ENCODE assay signal across 20 cellular contexts in genomic region chr15:31486506-31486905, GRCh38.
DNase-seq lines count a peak whose midpoint lies in the region; ATAC-seq and TF ChIP-seq lines count a peak whose summit lies in the region.
"Had no signal": no experiment of that assay in that cellular context is flagged by ENCODE, and none has a peak within 500 bp of the region (broad histone marks: within the 10 kb centered on the region; RNA-seq: fewer than 3 reads in every experiment).

No MANE protein-coding gene starts in this region.

- H3K9me3 ChIP-seq in neural progenitor cell (ENCODE audit: low read depth) = no peaks in the 10 kb centered on the region
- H3K9me3 ChIP-seq: pancreas had no signal

- H3K36me3 ChIP-seq in GM23338 (ENCODE audit: insufficient read depth) = no peaks in the 10 kb centered on the region
- H3K36me3 ChIP-seq in neural progenitor cell = no peaks in the 10 kb centered on the region
- H3K36me3 ChIP-seq: cardiac muscle cell, pancreas had no signal

- H3K4me3 Mint-ChIP-seq in GM23338 = no peak overlapping the region
- no peak overlapping the region for H3K4me3 Mint-ChIP-seq in neural progenitor cell
- H3K4me3 Mint-ChIP-seq: dendritic cell treated with granulocyte-macrophage colony-stimulating factor and Interleukin-4, amounts not matched to agents 40 ng/mL and 50 ng/mL, for 4 days had no signal

- H3K27me3 Mint-ChIP-seq in GM23338 (ENCODE audit: insufficient read depth, low read depth, poor library complexity) = peaks cover 42% of the 10 kb centered on the region
- peaks cover 31% of the 10 kb centered on the region for H3K27me3 Mint-ChIP-seq in neural progenitor cell (ENCODE audit: insufficient read depth, low read depth)

- H3K9me2 ChIP-seq in GM23338 (ENCODE audit: insufficient read depth) = no peaks in the 10 kb centered on the region

- H3K4me1 Mint-ChIP-seq in GM23338 = peaks cover 9% of the 10 kb centered on the region
- H3K4me1 Mint-ChIP-seq in neural progenitor cell = peaks cover 14% of the 10 kb centered on the region

- ATAC-seq in GM23338 (peak; percentile 5; the same call in 1 of the 3 replicates), HG02571 (IDR thresholded peaks at IDR 0.05; ENCODE audit: unreplicated experiment) (no peak)
- ATAC-seq: pancreas, sciatic nerve had no signal

- DNase-seq in Ammon's horn (ENCODE audit: low spot score) (peak; percentile 48), GM23338 (ENCODE audit: low spot score) (peak; percentile 34), neural progenitor cell (ENCODE audit: low spot score) (peak; percentile 53), DMS 273 treated with DMSO at 0.1 percent for 48 hours (lab: John Stamatoyannopoulos, UW) (no peak), NCI-H2107 (lab: John Stamatoyannopoulos, UW) (no peak)
- DNase-seq: activated naive CD4-positive, alpha-beta T cell treated with Interleukin-2 at 50 U/mL for 16 hours; activated T-cell treated with anti-CD3 and anti-CD28 coated beads for 4 hours; CD8-positive, alpha-beta memory T cell; DMS53; GDM1; mesenchymal stem cell; naive B cell; NCI-H774; pancreas; Right ventricle myocardium superior had no signal

- H3K79me2 ChIP-seq in GM23338 (replicated peaks; ENCODE audit: insufficient read depth) (no peaks in the 10 kb centered on the region), neural progenitor cell (ENCODE audit: low read depth) (no peaks in the 10 kb centered on the region)

- no peaks in the 10 kb centered on the region for H3K4me1 ChIP-seq in GM23338 (ENCODE audit: insufficient read depth)
- H3K4me1 ChIP-seq in neural progenitor cell = peaks cover 9% of the 10 kb centered on the region

- H4K20me1 ChIP-seq in GM23338 (replicated peaks; ENCODE audit: insufficient read depth) = no peaks in the 10 kb centered on the region
- H4K20me1 ChIP-seq in neural progenitor cell (ENCODE audit: low read depth) = no peaks in the 10 kb centered on the region

- H3K27ac Mint-ChIP-seq in GM23338 = no peak overlapping the region
- no peak overlapping the region for H3K27ac Mint-ChIP-seq in neural progenitor cell
- H3K27ac Mint-ChIP-seq: dendritic cell treated with granulocyte-macrophage colony-stimulating factor and Interleukin-4, amounts not matched to agents 40 ng/mL and 50 ng/mL, for 4 days had no signal

- H3K36me3 Mint-ChIP-seq in GM23338 (ENCODE audit: low read depth) = peaks cover 4% of the 10 kb centered on the region; the same call in 2 of the 3 replicates
- H3K36me3 Mint-ChIP-seq in neural progenitor cell = peaks cover 12% of the 10 kb centered on the region

- H3K27ac ChIP-seq in GM23338 (ENCODE audit: low read depth) (no peak overlapping the region), angular gyrus (ENCODE audit: low read depth, low read length) (peak overlapping the region; percentile 71), neural progenitor cell (no peak overlapping the region)
- H3K27ac ChIP-seq: cardiac muscle cell, pancreas had no signal

- H2AFZ ChIP-seq in GM23338 = no peak overlapping the region
- peak overlapping the region; percentile 50 for H2AFZ ChIP-seq in neural progenitor cell (replicated peaks)

- no peak for TF ChIP-seq CTCF in GM23338 (conservative IDR thresholded peaks at IDR 0.05; ENCODE audit: low read depth in 2 of 2)
- TF ChIP-seq CTCF in neural progenitor cell (IDR thresholded peaks at IDR 0.05) = no peak

- H3K9me3 Mint-ChIP-seq in GM23338 (peaks cover 19% of the 10 kb centered on the region), neural progenitor cell (peaks cover 20% of the 10 kb centered on the region)

- H3K27me3 ChIP-seq in GM23338 (ENCODE audit: insufficient read depth) = peaks cover 36% of the 10 kb centered on the region
- H3K27me3 ChIP-seq in neural progenitor cell = peaks cover 25% of the 10 kb centered on the region
- H3K27me3 ChIP-seq: pancreas had no signal

- no peak overlapping the region for H3K9ac ChIP-seq in neural progenitor cell

- H3K4me2 ChIP-seq in GM23338 (no peak overlapping the region), neural progenitor cell (peak overlapping the region; percentile 9)

- H3K4me3 ChIP-seq in GM23338 (no peak overlapping the region), neural progenitor cell (no peak overlapping the region)
- H3K4me3 ChIP-seq: cardiac muscle cell, pancreas had no signal

- H3F3A ChIP-seq in GM23338 (replicated peaks; ENCODE audit: low read depth) (0 out of 2 replicates have a peak, but pooled peaks cover 4% of the 10 kb centered on the region), neural progenitor cell (ENCODE audit: low read depth) (no peaks in the 10 kb centered on the region)

TF ChIP-seq in GM23338, 12 proteins besides CTCF, POLR2A, EP300 and RAD21:
- TF ChIP-seq CREB1 (CRISPR knock-in tag; IDR thresholded peaks at IDR 0.05; ENCODE audit: low read depth) = no peak
- TF ChIP-seq EZH2 (IDR thresholded peaks at IDR 0.05; ENCODE audit: low read depth, unreplicated experiment) = no peak

Comparison
In these comparisons a context has a peak if more than half of its experiments do, and no peak if none do; other contexts are left out.
1. DNase-seq: peak in Ammon's horn (single experiment), GM23338 (single experiment) and neural progenitor cell (single experiment); none in DMS 273 treated with DMSO at 0.1 percent for 48 hours (single experiment) and NCI-H2107 (single experiment).